In the genomic region with DNA sequence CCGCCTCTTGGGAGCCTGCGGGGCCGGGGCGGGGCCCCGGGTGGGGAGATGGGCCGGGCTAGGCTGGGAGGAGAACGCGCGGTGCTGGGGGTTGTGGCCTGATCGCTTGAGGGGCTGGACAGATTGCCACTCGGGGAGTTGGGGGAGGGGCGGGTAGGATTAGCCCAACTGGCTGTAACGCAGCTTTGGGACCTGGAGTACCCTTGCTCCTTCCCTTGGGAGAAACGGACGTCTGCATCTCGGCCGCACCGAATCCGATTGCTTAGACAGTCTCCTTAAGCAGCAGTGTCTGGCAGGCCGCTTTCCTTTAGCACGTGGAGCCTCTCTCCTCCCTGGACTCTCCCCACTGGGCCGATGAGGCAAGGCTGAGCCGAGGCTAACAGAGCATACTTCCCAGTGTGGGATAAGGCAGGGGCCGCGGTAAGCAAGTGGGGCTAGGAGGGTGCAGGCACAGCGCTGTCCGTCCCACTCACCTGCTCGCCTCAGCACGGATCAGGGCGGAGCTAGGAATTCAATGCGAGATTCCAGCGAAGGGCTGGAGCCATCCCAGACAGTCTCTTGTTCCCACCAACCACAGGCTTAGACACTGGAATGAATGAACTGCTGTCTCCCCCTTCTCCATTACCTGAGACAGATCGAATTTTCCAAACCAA, we compare ENCODE assay signal across 8 cellular contexts. TPM values are rescaled to one million over a fixed set of nuclear protein-coding genes. Genes with fewer than 3 reads are reported as not detected.
DNase-seq lines count a peak whose midpoint lies in the region; ATAC-seq and TF ChIP-seq lines count a peak whose summit lies in the region.

No MANE protein-coding gene starts in this region.

- H3K36me3 Mint-ChIP-seq in activated T-cell treated with anti-CD3 and anti-CD28 coated beads, Interleukin-2, amount 50 U/mL, for 4 hours (ENCODE audit: insufficient read depth) = peaks cover 6% of the 10 kb centered on the region

- TF ChIP-seq CTCF in VCaP (conservative IDR thresholded peaks at IDR 0.05) (no peak), foreskin keratinocyte (conservative IDR thresholded peaks at IDR 0.05) (no peak), omental fat pad (IDR thresholded peaks at IDR 0.05) (no peak)

- H3K9me3 Mint-ChIP-seq in activated T-cell treated with anti-CD3 and anti-CD28 coated beads, Interleukin-2, amount 50 U/mL, for 4 hours = no peaks in the 10 kb centered on the region

- peak overlapping the region; percentile 23 for H3K4me3 ChIP-seq in Jurkat, Clone E6-1 (ENCODE audit: low read length)

- ATAC-seq in activated T-cell treated with anti-CD3 and anti-CD28 coated beads, Interleukin-2, amount 50 U/mL, for 4 hours = peak; percentile 4 to 6
- ATAC-seq in foreskin keratinocyte (peak; percentile 60), omental fat pad (ENCODE audit: low FRiP score) (peak; percentile 54), GM18505 (IDR thresholded peaks at IDR 0.05; ENCODE audit: unreplicated experiment) (no peak), GM19467 (IDR thresholded peaks at IDR 0.05; ENCODE audit: unreplicated experiment) (no peak)

- H3K27me3 ChIP-seq in foreskin keratinocyte = no peaks in the 10 kb centered on the region

- peak overlapping the region; percentile 81 for H3K27ac ChIP-seq in VCaP
- peak overlapping the region; percentile 25 for H3K27ac ChIP-seq in foreskin keratinocyte

- H3K27me3 Mint-ChIP-seq in activated T-cell treated with anti-CD3 and anti-CD28 coated beads, Interleukin-2, amount 50 U/mL, for 4 hours (ENCODE audit: low read depth) = no peaks in the 10 kb centered on the region

- TF ChIP-seq POLR2A in GM18505 (IDR thresholded peaks at IDR 0.05; ENCODE audit: borderline replicate concordance, extremely low read depth, insufficient read depth, insufficient read length) = no peak

- H3K4me3 Mint-ChIP-seq in activated T-cell treated with anti-CD3 and anti-CD28 coated beads, Interleukin-2, amount 50 U/mL, for 4 hours = peak overlapping the region; percentile 95

- DNase-seq in activated T-cell treated with anti-CD3 and anti-CD28 coated beads, Interleukin-2, amount 50 U/mL, for 4 hours = no peak
- no peak for DNase-seq in activated T-cell treated with anti-CD3 and anti-CD28 coated beads for 4 hours
- DNase-seq in Jurkat, Clone E6-1 (ENCODE audit: low read depth, low spot score) = no peak
- peak; percentile 64 to 82 for DNase-seq in foreskin keratinocyte
- no peak for DNase-seq in omental fat pad (ENCODE audit: low spot score)

- H3K4me1 ChIP-seq in foreskin keratinocyte = peaks cover 12% of the 10 kb centered on the region

- H3K4me1 Mint-ChIP-seq in activated T-cell treated with anti-CD3 and anti-CD28 coated beads, Interleukin-2, amount 50 U/mL, for 4 hours (ENCODE audit: low read depth) = peaks cover 25% of the 10 kb centered on the region

RNA-seq across cellular contexts. Expression of a gene that starts 0.5 kb away (rescaled TPM):
- 100 to 1,000 TPM; 197 to 210 (median 198) TPM for total RNA-seq in activated T-cell treated with anti-CD3 and anti-CD28 coated beads, Interleukin-2, amount 50 U/mL, for 4 hours
- polyA plus RNA-seq in Jurkat, Clone E6-1 (2012; ENCODE audit: insufficient read depth, insufficient read length) = 100 TPM
- 315 and 395 TPM in 2 replicates for total RNA-seq in foreskin keratinocyte
- polyA plus RNA-seq in foreskin keratinocyte = 103 and 149 TPM in 2 replicates
- 100 to 1,000 TPM in 3 of 4 donors, 10 to 100 TPM in 1; 91.6 to 133 (median 111) TPM for total RNA-seq in omental fat pad

RNA-seq across cellular contexts. Expression of a gene that starts 11.1 kb away (rescaled TPM):
- total RNA-seq in activated T-cell treated with anti-CD3 and anti-CD28 coated beads, Interleukin-2, amount 50 U/mL, for 4 hours = under 1 TPM; 0.26 to 0.91 (median 0.79) TPM
- polyA plus RNA-seq in Jurkat, Clone E6-1 (2012; ENCODE audit: insufficient read depth, insufficient read length) = 1.5 TPM
- 0.85 and 0.88 TPM in 2 replicates for total RNA-seq in foreskin keratinocyte
- polyA plus RNA-seq in foreskin keratinocyte = 0.76 and 0.87 TPM in 2 replicates
- total RNA-seq in omental fat pad = under 1 TPM; 0.19 to 0.96 (median 0.49) TPM

RNA-seq across cellular contexts. Expression of a gene that starts 47.3 kb away (rescaled TPM):
- 10 to 100 TPM; 70.0 to 80.0 (median 78.3) TPM for total RNA-seq in activated T-cell treated with anti-CD3 and anti-CD28 coated beads, Interleukin-2, amount 50 U/mL, for 4 hours
- polyA plus RNA-seq in Jurkat, Clone E6-1 (2012; ENCODE audit: insufficient read depth, insufficient read length) = 68.1 TPM
- total RNA-seq in foreskin keratinocyte (56.3 and 56.9 TPM in 2 replicates), omental fat pad (10 to 100 TPM; 42.2 to 62.9 (median 49.8) TPM)
- polyA plus RNA-seq in foreskin keratinocyte = 54.9 and 57.2 TPM in 2 replicates

RNA-seq across cellular contexts. Expression of a gene that starts 54.1 kb away (rescaled TPM):
- total RNA-seq in activated T-cell treated with anti-CD3 and anti-CD28 coated beads, Interleukin-2, amount 50 U/mL, for 4 hours = 10 to 100 TPM; 27.7 to 31.2 (median 30.3) TPM
- polyA plus RNA-seq in Jurkat, Clone E6-1 (2012; ENCODE audit: insufficient read depth, insufficient read length) = 1.7 TPM
- total RNA-seq in foreskin keratinocyte = 15.2 and 15.5 TPM in 2 replicates
- polyA plus RNA-seq in foreskin keratinocyte = 0.10 and 0.11 TPM in 2 replicates
- total RNA-seq in omental fat pad = 10 to 100 TPM; 16.2 to 18.8 (median 18.0) TPM

Comparison
In these comparisons a context has a peak if more than half of its experiments do, and no peak if none do; other contexts are left out.
1. ATAC-seq: peak in activated T-cell treated with anti-CD3 and anti-CD28 coated beads, Interleukin-2, amount 50 U/mL, for 4 hours (2 of 2), foreskin keratinocyte (single experiment) and omental fat pad (single experiment); none in GM18505 (single experiment) and GM19467 (single experiment).
2. DNase-seq: peak in foreskin keratinocyte (2 of 2); none in activated T-cell treated with anti-CD3 and anti-CD28 coated beads, Interleukin-2, amount 50 U/mL, for 4 hours (single experiment), activated T-cell treated with anti-CD3 and anti-CD28 coated beads for 4 hours (single experiment), Jurkat, Clone E6-1 (single experiment) and omental fat pad (single experiment).